8 cellular contexts compared by ENCODE assay signal in the genomic region with DNA sequence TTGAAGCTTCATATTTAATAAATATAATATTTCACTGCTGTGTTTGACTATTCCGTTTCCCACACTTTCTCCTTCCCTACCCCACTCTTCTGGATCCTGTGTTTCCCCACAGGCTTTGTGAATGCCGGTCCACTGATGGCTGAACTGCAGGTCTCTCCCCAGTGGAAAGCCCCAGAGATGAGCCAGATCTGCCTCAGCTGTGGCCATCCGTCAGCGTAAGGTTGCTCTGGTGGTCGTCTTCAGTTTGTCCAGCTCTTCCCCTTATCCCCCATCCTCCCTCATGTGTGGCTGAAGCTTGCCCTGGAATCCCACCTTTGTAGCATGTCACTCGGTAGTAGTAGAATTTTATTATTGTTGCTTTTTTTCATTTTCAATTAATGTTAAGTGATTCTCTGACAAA. TPM values are rescaled to one million over a fixed set of nuclear protein-coding genes. Genes with fewer than 3 reads are reported as not detected.
DNase-seq lines count a peak whose midpoint lies in the region; ATAC-seq and TF ChIP-seq lines count a peak whose summit lies in the region.

No MANE protein-coding gene starts in this region.

- peak overlapping the region; percentile 86 for H3K27ac ChIP-seq in BLaER1
- H3K27ac ChIP-seq in HUES48 (ENCODE audit: low read depth, low read length), result peak overlapping the region; percentile 20
- peak overlapping the region; percentile 85 for H3K27ac ChIP-seq in caudate nucleus (ENCODE audit: low read depth, low read length)
- no peak overlapping the region for H3K27ac ChIP-seq in neural progenitor cell
- H3K27ac ChIP-seq in PC-9, result no peak overlapping the region

- H3K27me3 ChIP-seq in BLaER1 (no peaks in the 10 kb centered on the region), HUES48 (ENCODE audit: control insufficient read depth, insufficient read depth, low read length) (no peaks in the 10 kb centered on the region), neural progenitor cell (no peaks in the 10 kb centered on the region), PC-9 (ENCODE audit: insufficient read depth, low read depth) (no peaks in the 10 kb centered on the region)

- H3K4me1 Mint-ChIP-seq in neural progenitor cell, result peaks cover 22% of the 10 kb centered on the region

- no peak for ATAC-seq in HG03159 (IDR thresholded peaks at IDR 0.05; ENCODE audit: unreplicated experiment)
- no peak for ATAC-seq in GM21515 (IDR thresholded peaks at IDR 0.05; ENCODE audit: unreplicated experiment)

- CTCF ChIA-PET in PC-9 (lab: Charles Lee), result interaction anchor here (0.6 kb wide), 1 partner anchor 96 kb away, joined by 3 read pairs; no protein-coding TSS in a partner anchor

- no peaks in the 10 kb centered on the region for H3K9me3 ChIP-seq in BLaER1
- no peaks in the 10 kb centered on the region for H3K9me3 ChIP-seq in HUES48 (ENCODE audit: control insufficient read depth, insufficient read depth, low read length)
- no peaks in the 10 kb centered on the region for H3K9me3 ChIP-seq in neural progenitor cell (ENCODE audit: low read depth)
- H3K9me3 ChIP-seq in PC-9 (ENCODE audit: insufficient read depth, low read depth), result no peaks in the 10 kb centered on the region

- H3K9me3 Mint-ChIP-seq in neural progenitor cell, result no peaks in the 10 kb centered on the region

- H3K79me2 ChIP-seq in neural progenitor cell (ENCODE audit: low read depth) (peaks cover 3% of the 10 kb centered on the region), PC-9 (ENCODE audit: low read depth) (peaks cover 19% of the 10 kb centered on the region; the same call in 1 of the 2 replicates)

- H3K4me1 ChIP-seq in BLaER1 (peaks cover 86% of the 10 kb centered on the region), HUES48 (ENCODE audit: control insufficient read depth, insufficient read depth, low read length) (peaks cover 8% of the 10 kb centered on the region; the same call in 1 of the 2 replicates), neural progenitor cell (peaks cover 16% of the 10 kb centered on the region), PC-9 (replicated peaks; ENCODE audit: insufficient read depth) (no peaks in the 10 kb centered on the region)

- peak overlapping the region; percentile 86 for H3K27ac Mint-ChIP-seq in neural progenitor cell

- H3K9me2 ChIP-seq in PC-9 (ENCODE audit: insufficient read depth), result no peaks in the 10 kb centered on the region

- DNase-seq in caudate nucleus (lab: John Stamatoyannopoulos, UW) (no peak), neural progenitor cell (ENCODE audit: low spot score) (no peak), PC-9 (no peak), germinal center (ENCODE audit: low spot score) (no peak)

- POLR2A ChIA-PET in PC-9 (lab: Charles Lee; ENCODE audit: unreplicated experiment), result interaction anchor here (0.7 kb wide), 1 partner anchor 618 kb away, joined by 4 read pairs; no protein-coding TSS in a partner anchor

- H3F3A ChIP-seq in neural progenitor cell (ENCODE audit: low read depth), result peaks cover 4% of the 10 kb centered on the region
- H3F3A ChIP-seq in PC-9 (ENCODE audit: insufficient read depth, low read depth), result no peaks in the 10 kb centered on the region

- BruUV-seq in PC-9 (replicated peaks; lab: Mats Ljungman, UMichigan), result no TSS peak

- H3K27me3 Mint-ChIP-seq in neural progenitor cell (ENCODE audit: insufficient read depth, low read depth), result no peaks in the 10 kb centered on the region

- H2AFZ ChIP-seq in neural progenitor cell (replicated peaks) (no peak overlapping the region), PC-9 (no peak overlapping the region)

- peaks cover 13% of the 10 kb centered on the region for H3K36me3 Mint-ChIP-seq in neural progenitor cell

- TF ChIP-seq CTCF in neural progenitor cell (IDR thresholded peaks at IDR 0.05) (no peak), PC-9 (conservative IDR thresholded peaks at IDR 0.05) (no peak)

- H3K4me3 ChIP-seq in BLaER1, result 0 out of 2 replicates have a peak overlapping the region, but pooled peaks have one; percentile 47
- H3K4me3 ChIP-seq in HUES48 (ENCODE audit: low read depth, low read length), result no peak overlapping the region
- no peak overlapping the region for H3K4me3 ChIP-seq in neural progenitor cell
- no peak overlapping the region for H3K4me3 ChIP-seq in PC-9

- H4K20me1 ChIP-seq in BLaER1 (no peaks in the 10 kb centered on the region), neural progenitor cell (ENCODE audit: low read depth) (no peaks in the 10 kb centered on the region), PC-9 (ENCODE audit: insufficient read depth) (no peaks in the 10 kb centered on the region)

- H3K36me3 ChIP-seq in BLaER1 (peaks cover 12% of the 10 kb centered on the region), HUES48 (ENCODE audit: control insufficient read depth, insufficient read depth, low read length) (no peaks in the 10 kb centered on the region), neural progenitor cell (no peaks in the 10 kb centered on the region), PC-9 (ENCODE audit: low read depth) (no peaks in the 10 kb centered on the region)

- intact Hi-C loops in PC-9 (cut with micrococcal nuclease; ENCODE audit: unreplicated experiment), result no loop called here

- H3K4me2 ChIP-seq in BLaER1 (peak overlapping the region; percentile 90), neural progenitor cell (no peak overlapping the region), PC-9 (no peak overlapping the region)

- no peak overlapping the region for H3K4me3 Mint-ChIP-seq in neural progenitor cell

- H3K9ac ChIP-seq in BLaER1, result peak overlapping the region; percentile 70
- H3K9ac ChIP-seq in HUES48 (ENCODE audit: low read depth, low read length), result no peak overlapping the region
- no peak overlapping the region for H3K9ac ChIP-seq in neural progenitor cell

RNA-seq across cellular contexts. Expression of gene SMAP2, which starts 11.4 kb away (rescaled TPM):
- total RNA-seq in neural progenitor cell (ENCODE audit: low replicate concordance) (9.4 and 11.7 TPM in 2 replicates), PC-9 (2021) (12.9 and 19.7 TPM in 2 replicates)

Comparison
In these comparisons a context has a peak if more than half of its experiments do, and no peak if none do; other contexts are left out.
1. H3K27ac ChIP-seq: peak in BLaER1 (single experiment), HUES48 (single experiment) and caudate nucleus (single experiment); none in neural progenitor cell (single experiment) and PC-9 (single experiment).